Comparison of ENCODE assay signal across 14 cellular contexts in the genomic region with DNA sequence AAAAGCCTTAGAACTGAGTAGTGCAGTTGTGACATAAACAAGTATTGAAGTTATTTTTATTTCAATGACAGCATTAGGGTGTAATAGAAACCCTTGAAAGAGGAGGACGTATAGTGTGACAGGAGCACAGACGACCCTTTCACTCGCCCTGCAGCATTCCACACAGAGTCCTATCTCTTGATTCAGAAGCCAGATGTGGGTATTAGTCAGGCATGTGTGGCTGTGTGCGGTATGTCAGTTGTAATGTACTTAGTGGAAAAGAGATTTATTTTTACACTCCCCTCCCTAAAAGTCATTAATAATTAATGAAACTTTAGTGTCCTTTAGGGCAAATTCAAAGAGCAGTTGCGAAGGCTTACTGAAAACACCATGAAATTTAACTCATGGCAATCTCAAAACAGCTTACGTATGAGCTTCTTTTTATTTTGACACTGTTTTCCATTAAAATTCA.
DNase-seq lines count a peak whose midpoint lies in the region; ATAC-seq, FAIRE-seq and TF ChIP-seq lines count a peak whose summit lies in the region.
"Had no signal": no experiment of that assay in that cellular context is flagged by ENCODE, and none has a peak within 500 bp of the region (broad histone marks: within the 10 kb centered on the region; RNA-seq: fewer than 3 reads in every experiment).

No MANE protein-coding gene starts in this region.

- H3K9me3 ChIP-seq in left lung: peaks cover 0 to 10% of the 10 kb centered on the region in 2 donors
- H3K9me3 ChIP-seq: BLaER1 had no signal

- H3K36me3 ChIP-seq in left lung: no peaks in the 10 kb centered on the region
- H3K36me3 ChIP-seq: BLaER1 had no signal

- H3K4me3 ChIP-seq in choroid plexus epithelial cell (ENCODE audit: low read depth, low read length) (no peak overlapping the region), left lung (no peak overlapping the region)
- H3K4me3 ChIP-seq: BLaER1 had no signal

- no peak overlapping the region for H3K27ac ChIP-seq in left lung
- H3K27ac ChIP-seq: BLaER1 had no signal

- H3K4me1 ChIP-seq in left lung: no peaks in the 10 kb centered on the region

- ATAC-seq in left lung: peak; percentile 87
- ATAC-seq in GM21526 (IDR thresholded peaks at IDR 0.05; ENCODE audit: low FRiP score, unreplicated experiment): no peak

- TF ChIP-seq CTCF in choroid plexus epithelial cell (conservative IDR thresholded peaks at IDR 0.05; ENCODE audit: low read depth, low read length): no peak
- no peak for TF ChIP-seq CTCF in left lung (IDR thresholded peaks at IDR 0.05)

- DNase-seq in AG08396 (ENCODE audit: low spot score): peak; percentile 48
- DNase-seq in HTR-8/SVneo (ENCODE audit: insufficient read length, low spot score): peak; percentile 5
- DNase-seq in choroid plexus epithelial cell (ENCODE audit: low read depth): peak; percentile 84
- peak in 1 of 2 donors; percentile 34 for DNase-seq in left lung
- no peak for DNase-seq in mucosa of gallbladder (ENCODE audit: low spot score)
- no peak for DNase-seq in activated gamma-delta T cell (lab: John Stamatoyannopoulos, UW)
- DNase-seq in stimulated activated CD4-positive, alpha-beta T cell treated with anti-CD3 and anti-CD28 coated beads, Interleukin-4, amount 100 ng/mL, for 4 hours: no peak
- DNase-seq: activated CD4-positive, alpha-beta T cell treated with anti-CD3 and anti-CD28 coated beads, Interleukin-2, amount 10 ng/mL, durations not matched to agents 24 days and 14 days; effector CD8-positive, alpha-beta T cell; NCI-H774; stimulated activated CD4-positive, alpha-beta T cell treated with anti-CD3 and anti-CD28 coated beads, Interleukin-2, amount 100 ng/mL, for 48 hours; SW 1271 had no signal

- H3K27me3 ChIP-seq in left lung: no peaks in the 10 kb centered on the region
- H3K27me3 ChIP-seq: BLaER1 had no signal

- intact Hi-C loops in left lung (cut with DNase I): no loop called here

- no peak for FAIRE-seq in HTR-8/SVneo (lab: Jason Lieb, UNC)

Comparison
In these comparisons a context has a peak if more than half of its experiments do, and no peak if none do; other contexts are left out.
1. DNase-seq: peak in AG08396 (single experiment), HTR-8/SVneo (single experiment) and choroid plexus epithelial cell (single experiment); none in mucosa of gallbladder (single experiment), activated gamma-delta T cell (single experiment) and stimulated activated CD4-positive, alpha-beta T cell treated with anti-CD3 and anti-CD28 coated beads, Interleukin-4, amount 100 ng/mL, for 4 hours (0 of 2).